In genomic region chr7:132581431-132581830, GRCh38 we compare ENCODE assay signal across 18 cellular contexts. TPM values are rescaled to one million over a fixed set of nuclear protein-coding genes. Genes with fewer than 3 reads are reported as not detected.
"Had no signal": no experiment of that assay in that cellular context is flagged by ENCODE, and none has a peak within 500 bp of the region (broad histone marks: within the 10 kb centered on the region; RNA-seq: fewer than 3 reads in every experiment).

No MANE protein-coding gene starts in this region.

- H3K27ac ChIP-seq: body of pancreas, cardiac muscle cell, coronary artery, dorsolateral prefrontal cortex, esophagus muscularis mucosa, foreskin keratinocyte, gastrocnemius medialis, heart left ventricle, WERI-Rb-1 had no signal

- H3K36me3 ChIP-seq: cardiac muscle cell, esophagus muscularis mucosa, gastrocnemius medialis, heart left ventricle, WERI-Rb-1 had no signal

- H3K9me3 Mint-ChIP-seq: activated B cell treated with CpG ODN at 0.5 μM for 24 hours; activated T-cell treated with anti-CD3 and anti-CD28 coated beads, Interleukin-2, amount 50 U/mL, for 4 hours; activated T-helper 17 cell treated with anti-CD3 and anti-CD28 coated beads, Interleukin-2, amount 50 U/mL, for 72 hours; central memory CD8-positive, alpha-beta T cell; dendritic cell treated with granulocyte-macrophage colony-stimulating factor and Interleukin-4, amounts not matched to agents 40 ng/mL and 50 ng/mL, for 4 days; T-helper 2 cell treated with Interferon-gamma antibody and Interleukin-4, amounts not matched to agents 5 μg/mL and 100 μg/mL, for 36 hours had no signal

- H3K4me3 ChIP-seq: body of pancreas, cardiac muscle cell, coronary artery, dorsolateral prefrontal cortex, esophagus muscularis mucosa, gastrocnemius medialis, heart left ventricle had no signal

- H3K27ac Mint-ChIP-seq: activated B cell treated with CpG ODN at 0.5 μM for 24 hours; activated naive CD8-positive, alpha-beta T cell; activated T-helper 17 cell treated with anti-CD3 and anti-CD28 coated beads, Interleukin-2, amount 50 U/mL, for 72 hours; dendritic cell treated with granulocyte-macrophage colony-stimulating factor and Interleukin-4, amounts not matched to agents 40 ng/mL and 50 ng/mL, for 4 days; T-helper 17 cell; T-helper 2 cell treated with Interferon-gamma antibody and Interleukin-4, amounts not matched to agents 5 μg/mL and 100 μg/mL, for 36 hours had no signal

- H3K9me3 ChIP-seq: body of pancreas, esophagus muscularis mucosa, gastrocnemius medialis, heart left ventricle had no signal

- H3K4me3 Mint-ChIP-seq: activated B cell treated with CpG ODN at 0.5 μM for 24 hours; activated naive CD8-positive, alpha-beta T cell; activated T-cell treated with anti-CD3 and anti-CD28 coated beads, Interleukin-2, amount 50 U/mL, for 4 hours; activated T-helper 17 cell treated with anti-CD3 and anti-CD28 coated beads, Interleukin-2, amount 50 U/mL, for 72 hours; central memory CD8-positive, alpha-beta T cell; dendritic cell treated with granulocyte-macrophage colony-stimulating factor and Interleukin-4, amounts not matched to agents 40 ng/mL and 50 ng/mL, for 4 days; T-helper 17 cell; T-helper 2 cell treated with Interferon-gamma antibody and Interleukin-4, amounts not matched to agents 5 μg/mL and 100 μg/mL, for 36 hours had no signal

- H3K36me3 Mint-ChIP-seq: activated naive CD8-positive, alpha-beta T cell had no signal

- DNase-seq: activated B cell treated with CpG ODN at 0.5 μM for 24 hours, T1000 had no signal

- H3K4me1 ChIP-seq: foreskin keratinocyte had no signal

- H3K27me3 ChIP-seq: body of pancreas, gastrocnemius medialis had no signal

RNA-seq across cellular contexts. Expression of gene PLXNA4, which starts 5.2 kb away (rescaled TPM):
- total RNA-seq: activated B cell treated with CpG ODN at 0.5 μM for 24 hours, foreskin keratinocyte had no signal
- polyA plus RNA-seq: foreskin keratinocyte had no signal
